ENCODE assay signal across 12 cellular contexts in genomic region chr7:1058821-1059199, GRCh38. TPM values are rescaled to one million over a fixed set of nuclear protein-coding genes. Genes with fewer than 3 reads are reported as not detected.
DNase-seq lines count a peak whose midpoint lies in the region; TF ChIP-seq lines count a peak whose summit lies in the region.
"Had no signal": no experiment of that assay in that cellular context is flagged by ENCODE, and none has a peak within 500 bp of the region (broad histone marks: within the 10 kb centered on the region; RNA-seq: fewer than 3 reads in every experiment).

No MANE protein-coding gene starts in this region.

- TF ChIP-seq POLR2A in esophagus muscularis mucosa (IDR thresholded peaks at IDR 0.05; ENCODE audit: low read depth) (no peak), sigmoid colon (IDR thresholded peaks at IDR 0.05) (no peak), testis (IDR thresholded peaks at IDR 0.05) (no peak)

- peaks cover 6% of the 10 kb centered on the region; the same call in 1 of the 2 replicates for H3K36me3 ChIP-seq in SJSA1
- peaks cover 4 to 22% (median 13%) of the 10 kb centered on the region in 4 donors for H3K36me3 ChIP-seq in esophagus muscularis mucosa
- peaks cover 0 to 18% (median 0%) of the 10 kb centered on the region in 4 donors for H3K36me3 ChIP-seq in sigmoid colon
- no peaks in the 10 kb centered on the region for H3K36me3 ChIP-seq in brain microvascular endothelial cell (replicated peaks)
- H3K36me3 ChIP-seq in testis (ENCODE audit: low read depth, missing control alignments), result no peaks in the 10 kb centered on the region

- H3K27me3 ChIP-seq in SJSA1 (replicated peaks) (no peaks in the 10 kb centered on the region), esophagus muscularis mucosa (no peaks in the 10 kb centered on the region), sigmoid colon (no peaks in the 10 kb centered on the region), brain microvascular endothelial cell (replicated peaks) (no peaks in the 10 kb centered on the region), testis (no peaks in the 10 kb centered on the region)

- no peaks in the 10 kb centered on the region for H3K9me3 ChIP-seq in SJSA1 (replicated peaks)
- H3K9me3 ChIP-seq in esophagus muscularis mucosa, result no peaks in the 10 kb centered on the region
- no peaks in the 10 kb centered on the region for H3K9me3 ChIP-seq in sigmoid colon
- H3K9me3 ChIP-seq in testis, result no peaks in the 10 kb centered on the region
- H3K9me3 ChIP-seq: mucosa of descending colon had no signal

- H3K27ac ChIP-seq in SJSA1 (no peak overlapping the region), esophagus muscularis mucosa (replicated peaks in 1 of 4) (peak overlapping the region in 3 of 4 donors; percentile 45 to 67 (median 54)), sigmoid colon (peak overlapping the region in 3 of 4 donors; percentile 59 to 62 (median 60)), brain microvascular endothelial cell (no peak overlapping the region), testis (no peak overlapping the region)

- H3K4me1 ChIP-seq in SJSA1 (replicated peaks), result peaks cover 17% of the 10 kb centered on the region
- H3K4me1 ChIP-seq in esophagus muscularis mucosa, result peaks cover 49 to 53% (median 50%) of the 10 kb centered on the region in 4 donors
- peaks cover 0 to 41% (median 28%) of the 10 kb centered on the region in 4 donors for H3K4me1 ChIP-seq in sigmoid colon
- peaks cover 14% of the 10 kb centered on the region for H3K4me1 ChIP-seq in testis

- TF ChIP-seq CTCF in esophagus muscularis mucosa (IDR thresholded peaks at IDR 0.05) (no peak), sigmoid colon (IDR thresholded peaks at IDR 0.05) (no peak), brain microvascular endothelial cell (IDR thresholded peaks at IDR 0.05; ENCODE audit: low read depth, low read length, missing control alignments) (no peak), testis (IDR thresholded peaks at IDR 0.05) (no peak)

- 78% methylated on average over 10 of the region's 10 CpGs for WGBS in esophagus muscularis mucosa
- 80 to 85% methylated on average over 10 of the region's 10 CpGs for WGBS in sigmoid colon, 2 donors
- WGBS in testis, 2 donors, result 78 to 85% methylated on average over 10 of the region's 10 CpGs

- no peak overlapping the region for H3K4me3 ChIP-seq in SJSA1
- no peak overlapping the region for H3K4me3 ChIP-seq in esophagus muscularis mucosa
- no peak overlapping the region for H3K4me3 ChIP-seq in sigmoid colon
- H3K4me3 ChIP-seq in brain microvascular endothelial cell (ENCODE audit: low read depth, low read length), result no peak overlapping the region
- no peak overlapping the region for H3K4me3 ChIP-seq in testis
- H3K4me3 ChIP-seq: mucosa of descending colon had no signal

- TF ChIP-seq EP300 in esophagus muscularis mucosa (IDR thresholded peaks at IDR 0.05), result no peak
- TF ChIP-seq EP300 in sigmoid colon (IDR thresholded peaks at IDR 0.05), result no peak

- in situ Hi-C loops in brain microvascular endothelial cell (cut with HindIII; ENCODE audit: low pct_ligation_motif_present, low sequenced_read_pairs), result no loop called here

- intact Hi-C loops in esophagus muscularis mucosa (cut with DNase I) (no loop called here), sigmoid colon (cut with DNase I) (no loop called here), posterior vena cava (cut with DNase I) (no loop called here), testis (cut with DNase I; ENCODE audit: low total_unique reads) (no loop called here)

- peak; percentile 41 for DNase-seq in GM03348 (ENCODE audit: low spot score)
- DNase-seq in SJSA1 (ENCODE audit: low read depth in 1 of 2, low spot score in 2 of 2), result peak; percentile 75 to 79
- DNase-seq in esophagus muscularis mucosa (ENCODE audit: extremely low spot score), result no peak
- DNase-seq in sigmoid colon, result no peak
- DNase-seq in brain microvascular endothelial cell, result no peak
- no peak for DNase-seq in posterior vena cava (ENCODE audit: low spot score)
- DNase-seq in mesenteric fat pad (ENCODE audit: low spot score), result no peak
- no peak for DNase-seq in testis
- DNase-seq: aorta; NCI-H1092 treated with DMSO at 0.1 percent for 48 hours; stimulated activated CD4-positive, alpha-beta T cell treated with anti-CD3 and anti-CD28 coated beads, Interleukin-12 subunit alpha, Interleukin-12 subunit beta, amount 100 ng/mL, for 4 hours had no signal

RNA-seq across cellular contexts. Expression of gene GPR146, which starts 14.5 kb away (rescaled TPM):
- total RNA-seq in SJSA1 (2014; rRNA removed; shearing (Covaris generic)), result 0.08 and 0.72 TPM in 2 replicates
- total RNA-seq in esophagus muscularis mucosa, result 10 to 100 TPM; 12.5 to 30.8 (median 25.5) TPM
- total RNA-seq in sigmoid colon, result 10 to 100 TPM; 10.8 to 33.5 (median 27.2) TPM
- 1 to 10 TPM; 3.0 to 7.1 (median 5.5) TPM for polyA plus RNA-seq in sigmoid colon
- total RNA-seq in posterior vena cava, result 10 to 100 TPM in 1 of 2 donors, 1 to 10 TPM in 1; 9.4 to 14.3 TPM
- 54.1 TPM for total RNA-seq in mesenteric fat pad
- total RNA-seq in testis, result 10 to 100 TPM; 14.2 to 14.4 TPM
- 5.3 TPM for polyA plus RNA-seq in testis (ENCODE audit: insufficient read depth, low read depth, low replicate concordance)

RNA-seq across cellular contexts. Expression of gene GPER1, which starts 29.1 kb away (rescaled TPM):
- not detected in 2 replicates for total RNA-seq in SJSA1 (2014; rRNA removed; shearing (Covaris generic))
- total RNA-seq in esophagus muscularis mucosa (10 to 100 TPM in 2 of 4 donors, 1 to 10 TPM in 2; 4.6 to 19.9 (median 11.0) TPM), sigmoid colon (10 to 100 TPM in 2 of 4 donors, 1 to 10 TPM in 2; 4.6 to 15.8 (median 8.1) TPM), posterior vena cava (1 to 10 TPM; 5.5 to 6.6 TPM), mesenteric fat pad (8.1 TPM), testis (1 to 10 TPM; 3.2 to 3.4 TPM)
- polyA plus RNA-seq in sigmoid colon (1 to 10 TPM; 3.5 to 4.2 (median 3.9) TPM), testis (ENCODE audit: insufficient read depth, low read depth, low replicate concordance) (3.5 TPM)

Comparison
In these comparisons a context has a peak if more than half of its experiments do, and no peak if none do; other contexts are left out.
1. DNase-seq: peak in GM03348 (single experiment) and SJSA1 (2 of 2); none in esophagus muscularis mucosa (single experiment), sigmoid colon (single experiment), brain microvascular endothelial cell (single experiment), posterior vena cava (single experiment), mesenteric fat pad (single experiment) and testis (single experiment).
2. H3K27ac ChIP-seq: peak in esophagus muscularis mucosa (3 of 4) and sigmoid colon (3 of 4); none in SJSA1 (single experiment), brain microvascular endothelial cell (single experiment) and testis (0 of 2).